Comparison of ENCODE assay signal across 24 cellular contexts in the genomic region with DNA sequence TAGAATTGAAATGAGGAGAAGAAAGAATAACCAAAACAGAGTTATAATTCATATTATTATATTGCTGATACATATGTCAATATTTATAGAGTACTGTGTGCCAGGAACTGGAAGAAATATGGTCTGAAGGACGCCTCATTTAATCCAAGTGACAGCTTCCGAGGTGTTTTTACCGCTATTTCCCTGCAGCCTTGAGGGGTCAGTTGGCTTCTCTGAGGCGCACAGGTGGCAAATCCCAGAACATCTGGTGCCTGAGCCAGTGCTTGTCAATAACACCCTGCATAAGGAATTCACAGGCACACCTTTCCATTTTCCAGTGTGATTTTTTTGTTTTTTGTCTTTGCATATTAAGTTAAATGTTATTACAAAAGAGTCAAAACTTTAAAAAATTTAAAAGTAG.
"Had no signal": no experiment of that assay in that cellular context is flagged by ENCODE, and none has a peak within 500 bp of the region (broad histone marks: within the 10 kb centered on the region; RNA-seq: fewer than 3 reads in every experiment).

No MANE protein-coding gene starts in this region.

- DNase-seq: activated CD4-positive, alpha-beta memory T cell treated with anti-CD3 and anti-CD28 coated beads for 36 hours; activated CD4-positive, alpha-beta T cell treated with anti-CD3 and anti-CD28 coated beads, Interleukin-2, amount 10 ng/mL, durations not matched to agents 7 days and 5 days; activated CD4-positive, CD25-positive, alpha-beta regulatory T cell; activated CD8-positive, alpha-beta memory T cell treated with anti-CD3 and anti-CD28 coated beads, Interleukin-2, amount 50 U/mL, for 4 hours; aorta; MG63; MV-4-11; NCI-H1092 treated with DMSO at 0.1 percent for 48 hours; NCI-H1417 treated with DMSO at 0.1 percent for 48 hours; NCI-H1694; NCI-H2029; NCI-H2107; NCI-H510A treated with DMSO at 0.1 percent for 48 hours; NCI-H748 treated with DMSO at 0.1 percent for 48 hours; Peyer's patch; Right ventricle myocardium superior; SJCRH30; SK-N-SH; T-helper 1 cell had no signal

- H3K9me3 Mint-ChIP-seq: activated CD4-positive, alpha-beta memory T cell treated with anti-CD3 and anti-CD28 coated beads for 36 hours; activated CD4-positive, alpha-beta T cell treated with anti-CD3 and anti-CD28 coated beads, Interleukin-2, amount 10 ng/mL, durations not matched to agents 7 days and 5 days; activated naive CD4-positive, alpha-beta T cell treated with anti-CD3 and anti-CD28 coated beads, Interleukin-2, amount 50 U/mL, for 24 hours; central memory CD8-positive, alpha-beta T cell had no signal

- H3K4me3 ChIP-seq: MG63, Peyer's patch, SJCRH30 had no signal

- H3K36me3 Mint-ChIP-seq: activated CD4-positive, alpha-beta memory T cell treated with anti-CD3 and anti-CD28 coated beads for 36 hours had no signal

- H3K27me3 ChIP-seq: MG63, Peyer's patch, SJCRH30 had no signal

- H3K9me3 ChIP-seq: MG63, Peyer's patch, SJCRH30, SK-N-SH had no signal

- H3K4me1 ChIP-seq: Peyer's patch, SJCRH30 had no signal

- H3K4me3 Mint-ChIP-seq: activated CD4-positive, alpha-beta memory T cell treated with anti-CD3 and anti-CD28 coated beads for 36 hours; activated CD4-positive, alpha-beta T cell treated with anti-CD3 and anti-CD28 coated beads, Interleukin-2, amount 10 ng/mL, durations not matched to agents 7 days and 5 days; activated naive CD4-positive, alpha-beta T cell treated with anti-CD3 and anti-CD28 coated beads, Interleukin-2, amount 50 U/mL, for 24 hours; central memory CD8-positive, alpha-beta T cell had no signal

- H3K27me3 Mint-ChIP-seq: activated CD4-positive, alpha-beta memory T cell treated with anti-CD3 and anti-CD28 coated beads for 36 hours; activated CD4-positive, alpha-beta T cell treated with anti-CD3 and anti-CD28 coated beads, Interleukin-2, amount 10 ng/mL, durations not matched to agents 7 days and 5 days; activated naive CD4-positive, alpha-beta T cell treated with anti-CD3 and anti-CD28 coated beads, Interleukin-2, amount 50 U/mL, for 24 hours had no signal

- H3K27ac ChIP-seq: KMS-11, Peyer's patch, RWPE1, SJCRH30, VCaP had no signal

- H3K27ac Mint-ChIP-seq: activated CD4-positive, alpha-beta memory T cell treated with anti-CD3 and anti-CD28 coated beads for 36 hours; activated CD4-positive, alpha-beta T cell treated with anti-CD3 and anti-CD28 coated beads, Interleukin-2, amount 10 ng/mL, durations not matched to agents 7 days and 5 days; activated naive CD4-positive, alpha-beta T cell treated with anti-CD3 and anti-CD28 coated beads, Interleukin-2, amount 50 U/mL, for 24 hours had no signal
